In the genomic region with DNA sequence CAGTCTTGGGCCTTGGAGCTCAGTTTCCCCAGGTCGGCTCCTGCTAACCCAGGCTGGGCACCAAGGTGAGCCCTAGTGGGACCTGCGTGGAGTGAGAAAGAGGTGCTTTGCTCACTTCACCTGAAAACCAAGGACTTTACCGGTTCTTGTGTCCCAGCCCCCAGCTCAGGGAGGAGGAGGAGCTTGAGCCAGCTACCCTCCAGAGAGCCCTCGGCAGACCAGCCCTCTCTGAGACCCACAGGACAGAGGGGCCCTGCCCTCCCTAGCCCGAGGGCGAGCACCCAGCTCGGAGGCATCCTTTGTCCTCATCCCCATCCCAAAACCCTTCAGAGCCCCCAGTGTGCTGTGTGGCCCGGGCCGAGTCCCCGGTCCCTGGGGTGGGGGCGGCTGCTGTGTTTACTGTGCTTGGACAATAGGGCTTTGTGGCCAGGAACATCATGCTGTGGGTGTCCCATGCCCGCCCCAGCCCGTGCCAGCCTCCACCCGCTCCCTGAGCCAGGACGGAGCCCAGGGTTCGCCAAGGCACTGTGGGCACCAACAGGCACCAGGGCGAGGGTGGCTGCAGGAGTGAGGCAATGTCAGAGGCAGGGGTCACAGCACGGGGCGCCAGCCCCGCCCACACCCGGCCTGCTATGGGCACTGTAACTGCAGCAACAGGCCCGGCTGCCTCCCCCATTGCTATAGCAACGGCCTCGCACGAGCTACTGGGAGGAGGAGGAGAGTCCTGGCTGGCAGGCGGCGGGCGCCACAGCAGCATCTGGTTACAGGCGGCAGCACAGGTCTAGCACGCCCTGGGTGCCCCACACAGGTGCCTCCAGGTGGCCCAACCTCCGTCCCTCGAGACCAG, we compare ENCODE assay signal across 11 cellular contexts. TPM values are rescaled to one million over a fixed set of nuclear protein-coding genes. Genes with fewer than 3 reads are reported as not detected.
DNase-seq lines count a peak whose midpoint lies in the region; ATAC-seq, FAIRE-seq and TF ChIP-seq lines count a peak whose summit lies in the region.
"Had no signal": no experiment of that assay in that cellular context is flagged by ENCODE, and none has a peak within 500 bp of the region (broad histone marks: within the 10 kb centered on the region; RNA-seq: fewer than 3 reads in every experiment).

No MANE protein-coding gene starts in this region.

- H3K27ac ChIP-seq in kidney (ENCODE audit: low read depth in 2 of 2, low read length in 2 of 2), result peak overlapping the region; percentile 55 to 57

- H3K36me3 Mint-ChIP-seq in activated T-cell treated with anti-CD3 and anti-CD28 coated beads, Interleukin-2, amount 50 U/mL, for 4 hours (ENCODE audit: insufficient read depth), result no peaks in the 10 kb centered on the region

- no peak overlapping the region for H3K4me3 ChIP-seq in kidney (ENCODE audit: low read length in 2 of 2)

- peaks cover 20 to 37% of the 10 kb centered on the region in 2 donors for H3K4me1 ChIP-seq in kidney (ENCODE audit: control insufficient read depth in 1 of 2, insufficient read depth in 1 of 2, low read depth in 1 of 2, low read length in 2 of 2)

- no peaks in the 10 kb centered on the region for H3K9me3 Mint-ChIP-seq in activated T-cell treated with anti-CD3 and anti-CD28 coated beads, Interleukin-2, amount 50 U/mL, for 4 hours
- H3K9me3 Mint-ChIP-seq: dendritic cell treated with granulocyte-macrophage colony-stimulating factor and Interleukin-4, amounts not matched to agents 40 ng/mL and 50 ng/mL, for 4 days had no signal

- H3K9me3 ChIP-seq in kidney (ENCODE audit: control insufficient read depth in 1 of 2, low read length in 2 of 2), result no peaks in the 10 kb centered on the region

- ATAC-seq in activated T-cell treated with anti-CD3 and anti-CD28 coated beads, Interleukin-2, amount 50 U/mL, for 4 hours, result no peak
- ATAC-seq in GM21360 (IDR thresholded peaks at IDR 0.05; ENCODE audit: unreplicated experiment), result no peak
- ATAC-seq in HG03139 (IDR thresholded peaks at IDR 0.05; ENCODE audit: unreplicated experiment), result no peak

- H3K4me3 Mint-ChIP-seq in activated T-cell treated with anti-CD3 and anti-CD28 coated beads, Interleukin-2, amount 50 U/mL, for 4 hours, result no peak overlapping the region
- H3K4me3 Mint-ChIP-seq: dendritic cell treated with granulocyte-macrophage colony-stimulating factor and Interleukin-4, amounts not matched to agents 40 ng/mL and 50 ng/mL, for 4 days had no signal

- no peak for FAIRE-seq in kidney (lab: Jason Lieb, UNC)

- DNase-seq in activated T-cell treated with anti-CD3 and anti-CD28 coated beads, Interleukin-2, amount 50 U/mL, for 1 hour, result peak; percentile 32
- no peak for DNase-seq in activated T-cell treated with anti-CD3 and anti-CD28 coated beads, Interleukin-2, amount 50 U/mL, for 4 hours
- DNase-seq in RPMI8226 (peak; percentile 81), kidney (peak; percentile 97), ureter (ENCODE audit: low spot score) (peak; percentile 67)
- DNase-seq in stimulated activated naive CD4-positive, alpha-beta T cell (lab: John Stamatoyannopoulos, UW), result no peak
- DNase-seq: activated CD4-positive, alpha-beta T cell treated with anti-CD3 and anti-CD28 coated beads for 48 hours had no signal

- H3K36me3 ChIP-seq in kidney (ENCODE audit: control insufficient read depth in 1 of 2, insufficient read depth in 2 of 2, low read length in 2 of 2), result no peaks in the 10 kb centered on the region

- TF ChIP-seq CTCF in kidney (IDR thresholded peaks at IDR 0.05; ENCODE audit: borderline replicate concordance, extremely low read depth, insufficient read depth), result no peak

- intact Hi-C loops in kidney (cut with DNase I), result loop anchor here (10.0 kb wide), 1 partner anchor 71 kb away; a partner anchor contains a TSS

- peaks cover 24% of the 10 kb centered on the region for H3K4me1 Mint-ChIP-seq in activated T-cell treated with anti-CD3 and anti-CD28 coated beads, Interleukin-2, amount 50 U/mL, for 4 hours (ENCODE audit: low read depth)

- no peaks in the 10 kb centered on the region for H3K27me3 Mint-ChIP-seq in activated T-cell treated with anti-CD3 and anti-CD28 coated beads, Interleukin-2, amount 50 U/mL, for 4 hours (ENCODE audit: low read depth)

- H3K9ac ChIP-seq in kidney (ENCODE audit: low read length in 2 of 2), result peak overlapping the region in 1 of 2 donors; percentile 26

RNA-seq across cellular contexts. Expression of a gene that starts 2.7 kb away (rescaled TPM):
- total RNA-seq in activated T-cell treated with anti-CD3 and anti-CD28 coated beads, Interleukin-2, amount 50 U/mL, for 4 hours, result 10 to 100 TPM in 2 of 3 donors, 1 to 10 TPM in 1; 9.1 to 15.3 (median 14.3) TPM
- 72.1 TPM for total RNA-seq in kidney
- 39.2 TPM for polyA plus RNA-seq in kidney (ENCODE audit: insufficient read depth, low read depth, low replicate concordance)
- total RNA-seq in ureter, result 25.7 TPM

RNA-seq across cellular contexts. Expression of a gene that starts 6.5 kb away (rescaled TPM):
- total RNA-seq in activated T-cell treated with anti-CD3 and anti-CD28 coated beads, Interleukin-2, amount 50 U/mL, for 4 hours, result 1 to 10 TPM in 1 of 3 donors, under 1 TPM in 2; 0.74 to 2.4 (median 0.81) TPM
- 0.60 TPM for total RNA-seq in kidney
- not detected for polyA plus RNA-seq in kidney (ENCODE audit: insufficient read depth, low read depth, low replicate concordance)
- not detected for total RNA-seq in ureter
- total RNA-seq: lung microvascular endothelial cell had no signal

RNA-seq across cellular contexts. Expression of a gene that starts 20.6 kb away (rescaled TPM):
- total RNA-seq in activated T-cell treated with anti-CD3 and anti-CD28 coated beads, Interleukin-2, amount 50 U/mL, for 4 hours, result 10 to 100 TPM; 15.1 to 33.0 (median 23.2) TPM
- 189 TPM for total RNA-seq in kidney
- polyA plus RNA-seq in kidney (ENCODE audit: insufficient read depth, low read depth, low replicate concordance), result 80.2 TPM
- 138 TPM for total RNA-seq in ureter

RNA-seq across cellular contexts. Expression of a gene that starts 28.5 kb away (rescaled TPM):
- total RNA-seq in activated T-cell treated with anti-CD3 and anti-CD28 coated beads, Interleukin-2, amount 50 U/mL, for 4 hours, result under 1 TPM in 1 of 3 donors, not detected in 2; 0.34 TPM
- total RNA-seq in kidney (9.3 TPM), ureter (1.3 TPM)
- polyA plus RNA-seq in kidney (ENCODE audit: insufficient read depth, low read depth, low replicate concordance), result 5.5 TPM
- total RNA-seq: lung microvascular endothelial cell had no signal

RNA-seq across cellular contexts. Expression of a gene that starts 29.0 kb away (rescaled TPM):
- under 1 TPM in 2 of 3 donors, not detected in 1; 0.18 to 0.54 TPM for total RNA-seq in activated T-cell treated with anti-CD3 and anti-CD28 coated beads, Interleukin-2, amount 50 U/mL, for 4 hours
- total RNA-seq in kidney (4.0 TPM), ureter (3.6 TPM)
- polyA plus RNA-seq in kidney (ENCODE audit: insufficient read depth, low read depth, low replicate concordance), result 2.1 TPM
- total RNA-seq: lung microvascular endothelial cell had no signal

Comparison
In these comparisons a context has a peak if more than half of its experiments do, and no peak if none do; other contexts are left out.
1. DNase-seq: peak in activated T-cell treated with anti-CD3 and anti-CD28 coated beads, Interleukin-2, amount 50 U/mL, for 1 hour (single experiment), RPMI8226 (single experiment), kidney (single experiment) and ureter (single experiment); none in activated T-cell treated with anti-CD3 and anti-CD28 coated beads, Interleukin-2, amount 50 U/mL, for 4 hours (single experiment) and stimulated activated naive CD4-positive, alpha-beta T cell (0 of 6).